In genomic region chr6:24565196-24565595, GRCh38 we compare ENCODE assay signal across 26 cellular contexts.
A peak's percentile ranks its signal among the peaks of the same experiment; 100 is the strongest.
DNase-seq lines count a peak whose midpoint lies in the region.
"Had no signal": no experiment of that assay in that cellular context is flagged by ENCODE, and none has a peak within 500 bp of the region (broad histone marks: within the 10 kb centered on the region; RNA-seq: fewer than 3 reads in every experiment).

No MANE protein-coding gene starts in this region.

- no peak overlapping the region for H2BK120ac ChIP-seq in trophoblast cell (ENCODE audit: insufficient read depth, low read length, poor library complexity)

- H3K4ac ChIP-seq in trophoblast cell (ENCODE audit: low read depth, low read length), result no peak overlapping the region

- no peak overlapping the region for H3K18ac ChIP-seq in trophoblast cell (ENCODE audit: low read length)

- H4K12ac ChIP-seq in trophoblast cell (ENCODE audit: low read depth, low read length), result no peak overlapping the region

- H2BK5ac ChIP-seq in trophoblast cell (ENCODE audit: low read depth, low read length, poor library complexity), result no peak overlapping the region

- WGBS in trophoblast cell (ENCODE audit: extremely low coverage, insufficient coverage, insufficient read length), result no CpG with 5 or more reads among the region's 9 CpGs

- H2BK12ac ChIP-seq in trophoblast cell (ENCODE audit: low read length), result no peak overlapping the region

- peak; percentile 66 to 89 for DNase-seq in trophoblast cell
- DNase-seq in NCI-H524 (lab: John Stamatoyannopoulos, UW), result no peak
- DNase-seq: 8988T; ACHN; AML-193; BE2C; C1 segment of cervical spinal cord; Caco-2; Calu3; CD4-positive, alpha-beta memory T cell; CD4-positive, alpha-beta T cell; CD4-positive, CD25-positive, alpha-beta regulatory T cell; CD8-positive, alpha-beta memory T cell; CD8-positive, alpha-beta T cell; COR-L47; DMS 273 treated with DMSO at 0.1 percent for 48 hours; DMS153; DMS79; DMS79 treated with DMSO at 0.1 percent for 48 hours; DND-41; EL had no signal

- no peak overlapping the region for H4K8ac ChIP-seq in trophoblast cell (ENCODE audit: low read depth, low read length)

- no peaks in the 10 kb centered on the region for H3K36me3 ChIP-seq in trophoblast cell (ENCODE audit: control insufficient read depth in 1 of 2, insufficient read depth in 2 of 2, low read length in 2 of 2)
- H3K36me3 ChIP-seq: BE2C; BLaER1; BLaER1 treated with 17β-estradiol and CSF1 and Interleukin-3, amounts not matched to agents 10 nM and 100 nM had no signal

- no peak overlapping the region for H3K9ac ChIP-seq in trophoblast cell (ENCODE audit: low read length)
- H3K9ac ChIP-seq: BLaER1; BLaER1 treated with 17β-estradiol and CSF1 and Interleukin-3, amounts not matched to agents 10 nM and 100 nM had no signal

- no peaks in the 10 kb centered on the region for H3K79me1 ChIP-seq in trophoblast cell (ENCODE audit: low read length)

- H2AFZ ChIP-seq in trophoblast cell (ENCODE audit: insufficient read depth, low read length, poor library complexity), result no peak overlapping the region

- H2AK5ac ChIP-seq in trophoblast cell (ENCODE audit: low read length), result no peak overlapping the region

- H4K91ac ChIP-seq in trophoblast cell (ENCODE audit: low read depth, low read length), result no peak overlapping the region

- no peak overlapping the region for H3K4me2 ChIP-seq in trophoblast cell (ENCODE audit: low read length)
- H3K4me2 ChIP-seq: A549; BLaER1; BLaER1 treated with 17β-estradiol and CSF1 and Interleukin-3, amounts not matched to agents 10 nM and 100 nM had no signal

- no peak overlapping the region for H3K27ac ChIP-seq in trophoblast cell (ENCODE audit: low read depth, low read length)
- H3K27ac ChIP-seq: 22Rv1; A549; BLaER1; BLaER1 treated with 17β-estradiol and CSF1 and Interleukin-3, amounts not matched to agents 10 nM and 100 nM; C4-2B had no signal

- no peaks in the 10 kb centered on the region for H3K4me1 ChIP-seq in trophoblast cell (ENCODE audit: control insufficient read depth in 1 of 2, insufficient read depth in 2 of 2, low read length in 2 of 2)
- H3K4me1 ChIP-seq: A549; BLaER1; BLaER1 treated with 17β-estradiol and CSF1 and Interleukin-3, amounts not matched to agents 10 nM and 100 nM; Caco-2 had no signal

- H3K14ac ChIP-seq in trophoblast cell (ENCODE audit: low read length), result no peak overlapping the region

- peaks cover 2% of the 10 kb centered on the region for H3K9me3 ChIP-seq in trophoblast cell (ENCODE audit: insufficient read depth, low read depth, low read length)
- H3K9me3 ChIP-seq: A549; BE2C; BLaER1; BLaER1 treated with 17β-estradiol and CSF1 and Interleukin-3, amounts not matched to agents 10 nM and 100 nM; Caco-2 had no signal

- H3K79me2 ChIP-seq in trophoblast cell (ENCODE audit: control insufficient read depth, insufficient read depth, low read length, poor library complexity), result no peaks in the 10 kb centered on the region

- no peak overlapping the region for H3K23ac ChIP-seq in trophoblast cell (ENCODE audit: low read length)

- no peak overlapping the region for H3K4me3 ChIP-seq in trophoblast cell (ENCODE audit: low read depth, low read length)
- H3K4me3 ChIP-seq: A549; BLaER1; BLaER1 treated with 17β-estradiol and CSF1 and Interleukin-3, amounts not matched to agents 10 nM and 100 nM had no signal

- no peaks in the 10 kb centered on the region for H3K27me3 ChIP-seq in trophoblast cell (ENCODE audit: insufficient read depth, low read length)
- H3K27me3 ChIP-seq: BE2C; BLaER1; BLaER1 treated with 17β-estradiol and CSF1 and Interleukin-3, amounts not matched to agents 10 nM and 100 nM had no signal

Comparison
In these comparisons a context has a peak if more than half of its experiments do, and no peak if none do; other contexts are left out.
1. DNase-seq: peak in trophoblast cell (2 of 2); none in NCI-H524 (0 of 2).